8 cellular contexts compared by ENCODE assay signal in genomic region chr5:115840825-115841224, GRCh38. TPM values are rescaled to one million over a fixed set of nuclear protein-coding genes. Genes with fewer than 3 reads are reported as not detected.
DNase-seq lines count a peak whose midpoint lies in the region; ATAC-seq and TF ChIP-seq lines count a peak whose summit lies in the region.

No MANE protein-coding gene starts in this region.

- no peak overlapping the region for H2BK12ac ChIP-seq in trophoblast cell (ENCODE audit: low read length)

- no peak overlapping the region for H3K14ac ChIP-seq in trophoblast cell (ENCODE audit: low read length)

- no peak for ATAC-seq in GM21447 (IDR thresholded peaks at IDR 0.05; ENCODE audit: unreplicated experiment)

- no peak overlapping the region for H3K23ac ChIP-seq in trophoblast cell (ENCODE audit: low read length)

- H3K4me1 ChIP-seq in Peyer's patch: peaks cover 0 to 32% (median 13%) of the 10 kb centered on the region in 4 donors
- peaks cover 4 to 7% of the 10 kb centered on the region in 2 experiments for H3K4me1 ChIP-seq in trophoblast cell (ENCODE audit: control insufficient read depth in 1 of 2, insufficient read depth in 2 of 2, low read length in 2 of 2)

- WGBS in trophoblast cell (ENCODE audit: extremely low coverage, insufficient coverage, insufficient read length): no CpG with 5 or more reads among the region's 5 CpGs

- peak overlapping the region; percentile 67 for H3K4me2 ChIP-seq in trophoblast cell (ENCODE audit: low read length)

- H3K18ac ChIP-seq in trophoblast cell (ENCODE audit: low read length): no peak overlapping the region

- no peaks in the 10 kb centered on the region for H3K27me3 ChIP-seq in Peyer's patch
- no peaks in the 10 kb centered on the region for H3K27me3 ChIP-seq in trophoblast cell (ENCODE audit: insufficient read depth, low read length)

- no peak overlapping the region for H2AK5ac ChIP-seq in trophoblast cell (ENCODE audit: low read length)

- no peak overlapping the region for H4K12ac ChIP-seq in trophoblast cell (ENCODE audit: low read depth, low read length)

- no peak overlapping the region for H4K8ac ChIP-seq in trophoblast cell (ENCODE audit: low read depth, low read length)

- DNase-seq in G401 (ENCODE audit: low spot score) (peak; percentile 21), Peyer's patch (no peak), epithelial cell of proximal tubule (ENCODE audit: low read depth) (no peak), trophoblast cell (peak in 1 of 2 donors; percentile 31), SIG-M5 (lab: John Stamatoyannopoulos, UW) (no peak), LoVo (ENCODE audit: low spot score) (no peak)
- no peak for DNase-seq in activated CD4-positive, alpha-beta T cell treated with anti-CD3 and anti-CD28 coated beads for 48 hours

- TF ChIP-seq CTCF in Peyer's patch (IDR thresholded peaks at IDR 0.05) (no peak), epithelial cell of proximal tubule (conservative IDR thresholded peaks at IDR 0.05; ENCODE audit: low read depth, low read length) (no peak)

- TF ChIP-seq POLR2A in Peyer's patch (IDR thresholded peaks at IDR 0.05): no peak

- H2BK120ac ChIP-seq in trophoblast cell (ENCODE audit: insufficient read depth, low read length, poor library complexity): no peak overlapping the region

- H2AFZ ChIP-seq in trophoblast cell (ENCODE audit: insufficient read depth, low read length, poor library complexity): no peak overlapping the region

- H4K91ac ChIP-seq in trophoblast cell (ENCODE audit: low read depth, low read length): no peak overlapping the region

- H3K79me1 ChIP-seq in trophoblast cell (ENCODE audit: low read length): peaks cover 11% of the 10 kb centered on the region

- peak overlapping the region; percentile 91 to 97 (median 94) for H3K27ac ChIP-seq in Peyer's patch
- peak overlapping the region; percentile 81 for H3K27ac ChIP-seq in trophoblast cell (ENCODE audit: low read depth, low read length)

- peaks cover 9% of the 10 kb centered on the region for H3K79me2 ChIP-seq in trophoblast cell (ENCODE audit: control insufficient read depth, insufficient read depth, low read length, poor library complexity)

- H3K36me3 ChIP-seq in Peyer's patch (peaks cover 0 to 18% (median 0%) of the 10 kb centered on the region in 3 donors), trophoblast cell (ENCODE audit: control insufficient read depth in 1 of 2, insufficient read depth in 2 of 2, low read length in 2 of 2) (peaks cover 5 to 6% of the 10 kb centered on the region in 2 experiments)

- H3K9me3 ChIP-seq in Peyer's patch (no peaks in the 10 kb centered on the region), trophoblast cell (ENCODE audit: insufficient read depth, low read depth, low read length) (no peaks in the 10 kb centered on the region)

- H3K4ac ChIP-seq in trophoblast cell (ENCODE audit: low read depth, low read length): peak overlapping the region; percentile 50

- H3K4me3 ChIP-seq in Peyer's patch: peak overlapping the region; percentile 73 to 98 (median 85)
- peak overlapping the region; percentile 64 for H3K4me3 ChIP-seq in epithelial cell of proximal tubule (ENCODE audit: low read depth, low read length)
- H3K4me3 ChIP-seq in trophoblast cell (ENCODE audit: low read depth, low read length): peak overlapping the region; percentile 94

- in situ Hi-C loops in G401 (cut with HindIII; ENCODE audit: low sequenced_read_pairs): no loop called here

- peak overlapping the region; percentile 40 for H3K9ac ChIP-seq in trophoblast cell (ENCODE audit: low read length)

- no peak overlapping the region for H2BK5ac ChIP-seq in trophoblast cell (ENCODE audit: low read depth, low read length, poor library complexity)

RNA-seq across cellular contexts. Expression of gene ATG12, which starts 0.5 kb away (rescaled TPM):
- 48.1 and 67.1 TPM in 2 replicates for total RNA-seq in G401 (2014; rRNA removed; shearing (Covaris generic))
- 10 to 100 TPM; 37.1 to 46.1 (median 41.8) TPM for total RNA-seq in Peyer's patch
- 20.6 and 26.5 TPM in 2 replicates for total RNA-seq in epithelial cell of proximal tubule
- polyA plus RNA-seq in trophoblast cell (2013): 52.8 and 53.7 TPM in 2 replicates

RNA-seq across cellular contexts. Expression of gene AP3S1, which starts 0.9 kb away (rescaled TPM):
- total RNA-seq in G401 (2014; rRNA removed; shearing (Covaris generic)): 34.0 and 39.2 TPM in 2 replicates
- total RNA-seq in Peyer's patch (100 to 1,000 TPM in 1 of 4 donors, 10 to 100 TPM in 3; 47.2 to 113 (median 77.9) TPM), epithelial cell of proximal tubule (73.2 and 144 TPM in 2 replicates)
- 48.8 and 49.9 TPM in 2 replicates for polyA plus RNA-seq in trophoblast cell (2013)

RNA-seq across cellular contexts. Expression of gene CDO1, which starts 24.4 kb away (rescaled TPM):
- total RNA-seq in G401 (2014; rRNA removed; shearing (Covaris generic)): not detected in 2 replicates
- total RNA-seq in Peyer's patch: 10 to 100 TPM in 1 of 4 donors, 1 to 10 TPM in 3; 1.2 to 10.7 (median 3.2) TPM
- total RNA-seq in epithelial cell of proximal tubule: 1.7 and 2.1 TPM in 2 replicates
- 6.8 and 7.1 TPM in 2 replicates for polyA plus RNA-seq in trophoblast cell (2013)
